ENCODE assay signal across 19 cellular contexts in the genomic region with DNA sequence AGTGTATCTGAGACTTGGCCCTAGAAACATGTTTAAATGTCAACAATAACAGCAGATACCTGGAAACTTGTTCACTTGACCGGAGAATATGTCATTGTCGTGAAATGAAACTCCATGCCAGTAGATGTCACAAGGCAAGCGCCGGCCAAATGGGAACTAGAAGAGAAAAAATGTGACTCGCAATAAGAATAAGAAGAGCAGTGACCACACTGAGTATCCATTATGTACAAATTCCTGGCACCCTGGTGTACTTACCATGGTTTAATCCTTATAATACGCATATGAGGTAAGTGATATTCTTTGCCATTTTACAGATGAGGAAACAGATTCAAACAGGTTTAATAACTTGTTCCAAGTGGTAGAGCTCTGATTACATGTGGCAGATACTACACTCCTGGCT.
"Had no signal": no experiment of that assay in that cellular context is flagged by ENCODE, and none has a peak within 500 bp of the region (broad histone marks: within the 10 kb centered on the region; RNA-seq: fewer than 3 reads in every experiment).

No MANE protein-coding gene starts in this region.

- H3K36me3 Mint-ChIP-seq: natural killer cell had no signal

- H3K9me3 ChIP-seq: thoracic aorta, upper lobe of right lung had no signal

- H2AFZ ChIP-seq: hepatocyte had no signal

- H3K27ac Mint-ChIP-seq: activated CD8-positive, alpha-beta T cell treated with anti-CD3 and anti-CD28 coated beads, Interleukin-2, amount 10 ng/mL, durations not matched to agents 7 days and 5 days; activated naive CD4-positive, alpha-beta T cell treated with anti-CD3 and anti-CD28 coated beads, Interleukin-2, amount 50 U/mL, for 72 hours; activated T-cell treated with anti-CD3 and anti-CD28 coated beads, Interleukin-2, amount 50 U/mL, for 72 hours; endodermal cell; natural killer cell; stimulated activated naive CD8-positive, alpha-beta T cell treated with anti-CD3 and anti-CD28 coated beads, Interleukin-15, Interleukin-2, amounts not matched to agents 100 ng/mL and 50 ng/mL, for 24 hours; T-helper 1 cell treated with Interleukin-12 subunit alpha and Interleukin-12 subunit beta and Interleukin-4 antibody, amounts not matched to agents 30 μg/mL and 1 μg/mL, for 36 hours had no signal

- H3K4me3 Mint-ChIP-seq: activated CD8-positive, alpha-beta T cell treated with anti-CD3 and anti-CD28 coated beads, Interleukin-2, amount 10 ng/mL, durations not matched to agents 7 days and 5 days; activated T-cell treated with anti-CD3 and anti-CD28 coated beads, Interleukin-2, amount 50 U/mL, for 72 hours; brain; endodermal cell; natural killer cell; stimulated activated naive CD8-positive, alpha-beta T cell treated with anti-CD3 and anti-CD28 coated beads, Interleukin-15, Interleukin-2, amounts not matched to agents 100 ng/mL and 50 ng/mL, for 24 hours; T-helper 1 cell treated with Interleukin-12 subunit alpha and Interleukin-12 subunit beta and Interleukin-4 antibody, amounts not matched to agents 30 μg/mL and 1 μg/mL, for 36 hours had no signal

- H3K27me3 Mint-ChIP-seq: brain; stimulated activated naive CD8-positive, alpha-beta T cell treated with anti-CD3 and anti-CD28 coated beads, Interleukin-15, Interleukin-2, amounts not matched to agents 100 ng/mL and 50 ng/mL, for 24 hours had no signal

- H3K4me3 ChIP-seq: hepatocyte, thoracic aorta, upper lobe of right lung had no signal

- H3K9me3 Mint-ChIP-seq: endodermal cell, natural killer cell had no signal

- DNase-seq: activated CD4-positive, alpha-beta T cell treated with anti-CD3 and anti-CD28 coated beads for 48 hours; activated CD8-positive, alpha-beta memory T cell treated with anti-CD3 and anti-CD28 coated beads, Interleukin-2, amount 50 U/mL, for 4 hours; activated CD8-positive, alpha-beta T cell treated with anti-CD3 and anti-CD28 coated beads, Interleukin-2, amount 10 ng/mL, durations not matched to agents 7 days and 5 days; activated gamma-delta T cell; activated T-cell treated with anti-CD3 and anti-CD28 coated beads, Interleukin-2, amount 50 U/mL, for 72 hours; cerebellar nuclear complex; dermis blood vessel endothelial cell; endodermal cell; erythroblast; islet precursor cell; natural killer cell; small intestine; upper lobe of right lung had no signal

- ATAC-seq: activated CD8-positive, alpha-beta T cell treated with anti-CD3 and anti-CD28 coated beads, Interleukin-2, amount 10 ng/mL, durations not matched to agents 7 days and 5 days; activated naive CD4-positive, alpha-beta T cell treated with anti-CD3 and anti-CD28 coated beads, Interleukin-2, amount 50 U/mL, for 72 hours; activated T-cell treated with anti-CD3 and anti-CD28 coated beads, Interleukin-2, amount 50 U/mL, for 72 hours; natural killer cell; upper lobe of right lung had no signal

- H3K27me3 ChIP-seq: hepatocyte, upper lobe of right lung had no signal

- H3K4me2 ChIP-seq: hepatocyte had no signal

- H3K27ac ChIP-seq: hepatocyte, upper lobe of right lung had no signal
